ENCODE assay signal across 1 cellular context in the genomic region with DNA sequence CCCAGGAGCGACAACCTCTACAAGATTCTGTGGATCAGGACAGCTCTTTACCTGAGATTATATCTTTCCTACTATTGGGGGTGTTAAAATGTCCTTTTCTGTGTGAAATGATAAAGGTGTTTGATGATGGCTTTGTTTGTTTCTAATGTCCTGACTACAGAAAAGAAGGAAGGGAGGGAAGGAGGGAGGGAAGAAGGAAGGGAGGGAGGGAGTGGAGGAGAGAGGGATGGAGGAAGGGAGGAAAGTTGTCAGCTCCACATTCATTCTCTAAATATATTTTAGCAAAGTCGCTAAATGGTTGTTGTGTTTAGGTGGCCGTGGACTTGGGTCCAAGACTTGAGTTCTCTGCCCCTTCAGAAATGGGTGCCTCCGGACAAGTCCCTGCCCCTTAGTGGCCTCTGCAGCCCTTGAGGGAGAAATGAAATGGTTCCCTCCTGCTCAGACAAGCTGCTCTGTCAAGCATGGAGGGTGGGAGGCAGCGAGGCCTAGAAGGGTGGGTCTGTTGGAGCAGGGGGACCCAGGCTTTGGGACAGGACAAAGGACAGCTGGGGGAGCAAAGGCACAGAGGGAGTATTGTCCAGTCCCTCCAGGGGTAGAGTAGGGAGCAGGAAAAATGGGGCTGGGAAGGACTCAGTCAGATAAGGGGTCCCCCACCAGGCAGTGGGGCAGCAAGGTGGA.
TF ChIP-seq lines count a peak whose summit lies in the region.

No MANE protein-coding gene starts in this region.

TF ChIP-seq in H1, 55 proteins besides CTCF, POLR2A, EP300 and RAD21:
- TF ChIP-seq TCF12 (IDR thresholded peaks at IDR 0.05; ENCODE audit: low read depth, low read length) (no peak), PHF8 (conservative IDR thresholded peaks at IDR 0.05; ENCODE audit: low read depth, low read length) (no peak)
